Comparison of ENCODE assay signal across 9 cellular contexts in genomic region chr3:46359748-46360509, GRCh38. TPM values are rescaled to one million over a fixed set of nuclear protein-coding genes. Genes with fewer than 3 reads are reported as not detected.
DNase-seq lines count a peak whose midpoint lies in the region; ATAC-seq, FAIRE-seq and TF ChIP-seq lines count a peak whose summit lies in the region.
"Had no signal": no experiment of that assay in that cellular context is flagged by ENCODE, and none has a peak within 500 bp of the region (broad histone marks: within the 10 kb centered on the region; RNA-seq: fewer than 3 reads in every experiment).

No MANE protein-coding gene starts in this region.

- peak overlapping the region in 10 of 59 donors; percentile 2 to 39 (median 16) for H3K4me3 ChIP-seq in dorsolateral prefrontal cortex
- H3K4me3 ChIP-seq: pancreas had no signal

- TF ChIP-seq CTCF in dorsolateral prefrontal cortex (IDR thresholded peaks at IDR 0.05 in 54 of 56, conservative IDR thresholded peaks at IDR 0.05 in 2 of 56; ENCODE audit: low read depth in 1 of 56, partially characterized antibody in 56 of 56) = peak in 1 of 56 donors; percentile 10
- no peak for TF ChIP-seq CTCF in D721Med (IDR thresholded peaks at IDR 0.05; ENCODE audit: insufficient read depth, missing control alignments)

- peak overlapping the region; percentile 47 for H3K27ac Mint-ChIP-seq in stimulated activated naive CD8-positive, alpha-beta T cell treated with anti-CD3 and anti-CD28 coated beads, Interleukin-15, Interleukin-2, amounts not matched to agents 100 ng/mL and 50 ng/mL, for 24 hours

- H3K36me3 Mint-ChIP-seq in stimulated activated naive CD8-positive, alpha-beta T cell treated with anti-CD3 and anti-CD28 coated beads, Interleukin-15, Interleukin-2, amounts not matched to agents 100 ng/mL and 50 ng/mL, for 24 hours (ENCODE audit: low read depth) = no peaks in the 10 kb centered on the region

- no peak for FAIRE-seq in D721Med (lab: Jason Lieb, UNC)
- FAIRE-seq: pancreas had no signal

- peak overlapping the region in 33 of 59 donors; percentile 0 to 78 (median 34) for H3K27ac ChIP-seq in dorsolateral prefrontal cortex
- H3K27ac ChIP-seq: pancreas had no signal

- H3K27me3 Mint-ChIP-seq in stimulated activated naive CD8-positive, alpha-beta T cell treated with anti-CD3 and anti-CD28 coated beads, Interleukin-15, Interleukin-2, amounts not matched to agents 100 ng/mL and 50 ng/mL, for 24 hours = peaks cover 28% of the 10 kb centered on the region

- no peak overlapping the region for H3K4me3 Mint-ChIP-seq in stimulated activated naive CD8-positive, alpha-beta T cell treated with anti-CD3 and anti-CD28 coated beads, Interleukin-15, Interleukin-2, amounts not matched to agents 100 ng/mL and 50 ng/mL, for 24 hours

- ATAC-seq in GM18519 (IDR thresholded peaks at IDR 0.05; ENCODE audit: low FRiP score, unreplicated experiment) (peak; percentile 53), HG03196 (IDR thresholded peaks at IDR 0.05; ENCODE audit: unreplicated experiment) (no peak)

- intact Hi-C loops in dorsolateral prefrontal cortex (cut with DNase I) = no loop called here

- H3K27me3 ChIP-seq in dorsolateral prefrontal cortex = peaks cover 0 to 7% (median 0%) of the 10 kb centered on the region in 45 donors
- H3K27me3 ChIP-seq: pancreas had no signal

- no peaks in the 10 kb centered on the region for H3K9me3 Mint-ChIP-seq in stimulated activated naive CD8-positive, alpha-beta T cell treated with anti-CD3 and anti-CD28 coated beads, Interleukin-15, Interleukin-2, amounts not matched to agents 100 ng/mL and 50 ng/mL, for 24 hours

- H3K4me1 Mint-ChIP-seq in stimulated activated naive CD8-positive, alpha-beta T cell treated with anti-CD3 and anti-CD28 coated beads, Interleukin-15, Interleukin-2, amounts not matched to agents 100 ng/mL and 50 ng/mL, for 24 hours (ENCODE audit: low read depth) = peaks cover 43% of the 10 kb centered on the region

- DNase-seq in AG08395 (ENCODE audit: low spot score) = peak; percentile 43
- DNase-seq in NCI-H146 (lab: John Stamatoyannopoulos, UW) = peak; percentile 57
- DNase-seq in dorsolateral prefrontal cortex = peak in 1 of 10 donors; percentile 53
- no peak for DNase-seq in activated gamma-delta T cell treated with Interleukin-2 at 50 U/mL for 16 hours
- no peak for DNase-seq in D721Med (ENCODE audit: insufficient read length, low spot score)
- DNase-seq: pancreas had no signal

RNA-seq across cellular contexts. Expression of gene CCR2, which starts 6.0 kb away (rescaled TPM):
- total RNA-seq in dorsolateral prefrontal cortex = 1 to 10 TPM in 4 of 120 experiments, under 1 TPM in 56, not detected in 60; 0.15 to 7.8 (median 0.41) TPM

RNA-seq across cellular contexts. Expression of gene CCR5, which starts 10.8 kb away (rescaled TPM):
- 1 to 10 TPM in 42 of 120 experiments, under 1 TPM in 74, not detected in 4; 0.11 to 4.5 (median 0.76) TPM for total RNA-seq in dorsolateral prefrontal cortex

RNA-seq across cellular contexts. Expression of gene CCRL2, which starts 47.1 kb away (rescaled TPM):
- 1 to 10 TPM in 56 of 120 experiments, under 1 TPM in 53, not detected in 11; 0.24 to 3.5 (median 1.1) TPM for total RNA-seq in dorsolateral prefrontal cortex

Comparison
In these comparisons a context has a peak if more than half of its experiments do, and no peak if none do; other contexts are left out.
1. DNase-seq: peak in AG08395 (single experiment) and NCI-H146 (single experiment); none in activated gamma-delta T cell treated with Interleukin-2 at 50 U/mL for 16 hours (single experiment) and D721Med (single experiment).